In genomic region chr9:76027426-76027825, GRCh38 we compare ENCODE assay signal across 16 cellular contexts.
DNase-seq lines count a peak whose midpoint lies in the region; ATAC-seq, FAIRE-seq and TF ChIP-seq lines count a peak whose summit lies in the region.
"Had no signal": no experiment of that assay in that cellular context is flagged by ENCODE, and none has a peak within 500 bp of the region (broad histone marks: within the 10 kb centered on the region; RNA-seq: fewer than 3 reads in every experiment).

No MANE protein-coding gene starts in this region.

- DNase-seq in AG20443 (ENCODE audit: low spot score) = peak; percentile 8
- no peak for DNase-seq in T-helper 2 cell treated with Interferon-gamma antibody and Interleukin-4, amounts not matched to agents 5 μg/mL and 100 μg/mL, for 36 hours (ENCODE audit: low spot score)
- peak; percentile 8 for DNase-seq in effector CD8-positive, alpha-beta T cell (lab: John Stamatoyannopoulos, UW)
- DNase-seq in GM19239 (ENCODE audit: insufficient read length, low spot score) = no peak
- no peak for DNase-seq in effector CD4-positive, alpha-beta T cell
- no peak for DNase-seq in A673 (ENCODE audit: low spot score)
- DNase-seq: BE2C, head of caudate nucleus, left colon, NCI-H1092, PC-3 had no signal

- H3K9me3 Mint-ChIP-seq in T-helper 2 cell treated with Interferon-gamma antibody and Interleukin-4, amounts not matched to agents 5 μg/mL and 100 μg/mL, for 36 hours = peaks cover 4% of the 10 kb centered on the region

- BruUV-seq in A673 (replicated peaks; lab: Mats Ljungman, UMichigan) = no TSS peak

- CTCF ChIA-PET in A673 (lab: Charles Lee) = no interaction called here

- no peaks in the 10 kb centered on the region for H3K4me1 ChIP-seq in A673 (ENCODE audit: insufficient read depth, low read length, poor library complexity, severe bottlenecking)
- H3K4me1 ChIP-seq: BE2C, tibial nerve had no signal

- H3K4me1 Mint-ChIP-seq in T-helper 2 cell treated with Interferon-gamma antibody and Interleukin-4, amounts not matched to agents 5 μg/mL and 100 μg/mL, for 36 hours (ENCODE audit: low read depth) = peaks cover 61% of the 10 kb centered on the region

- POLR2A ChIA-PET in A673 (lab: Charles Lee; ENCODE audit: low non-redundant PET) = no interaction called here

- H3K27me3 ChIP-seq in A673 (replicated peaks; ENCODE audit: insufficient read depth, low read depth, low read length, poor library complexity) = peaks cover 43% of the 10 kb centered on the region
- H3K27me3 ChIP-seq: tibial nerve had no signal

- no peak for FAIRE-seq in GM19239 (lab: Jason Lieb, UNC)

- ATAC-seq in GM18867 (IDR thresholded peaks at IDR 0.05; ENCODE audit: unreplicated experiment) (peak; percentile 46), SK-N-SH treated with all-trans-retinoic acid at 6 μM for 48 hours (no peak)
- ATAC-seq: left colon, PC-3 had no signal

- no peak overlapping the region for H3K27ac ChIP-seq in A673 (ENCODE audit: low read depth, low read length, poor library complexity, severe bottlenecking)
- H3K27ac ChIP-seq: epithelial cell of prostate, tibial nerve had no signal

- H3K4me3 Mint-ChIP-seq in T-helper 2 cell treated with Interferon-gamma antibody and Interleukin-4, amounts not matched to agents 5 μg/mL and 100 μg/mL, for 36 hours = peak overlapping the region; percentile 73
- H3K4me3 Mint-ChIP-seq: central memory CD8-positive, alpha-beta T cell had no signal

- no peaks in the 10 kb centered on the region for H3K9me3 ChIP-seq in A673 (ENCODE audit: low read depth, low read length, poor library complexity, severe bottlenecking)
- H3K9me3 ChIP-seq: BE2C, tibial nerve had no signal

- peak overlapping the region; percentile 63 for H3K27ac Mint-ChIP-seq in T-helper 2 cell treated with Interferon-gamma antibody and Interleukin-4, amounts not matched to agents 5 μg/mL and 100 μg/mL, for 36 hours

- peaks cover 19% of the 10 kb centered on the region for H3K36me3 Mint-ChIP-seq in T-helper 2 cell treated with Interferon-gamma antibody and Interleukin-4, amounts not matched to agents 5 μg/mL and 100 μg/mL, for 36 hours (ENCODE audit: low read depth)

- TF ChIP-seq CTCF in A673 (conservative IDR thresholded peaks at IDR 0.05; ENCODE audit: low read depth, low read length) = no peak

- no peaks in the 10 kb centered on the region for H3K27me3 Mint-ChIP-seq in T-helper 2 cell treated with Interferon-gamma antibody and Interleukin-4, amounts not matched to agents 5 μg/mL and 100 μg/mL, for 36 hours (ENCODE audit: low read depth)
- H3K27me3 Mint-ChIP-seq: central memory CD8-positive, alpha-beta T cell had no signal

- no peaks in the 10 kb centered on the region for H3K36me3 ChIP-seq in A673 (ENCODE audit: insufficient read depth, low read length, poor library complexity, severe bottlenecking)
- H3K36me3 ChIP-seq: BE2C had no signal

- no peak overlapping the region for H3K4me3 ChIP-seq in A673 (ENCODE audit: low read depth, low read length, poor library complexity, severe bottlenecking)
- H3K4me3 ChIP-seq: tibial nerve had no signal

- intact Hi-C loops in A673 (cut with micrococcal nuclease; ENCODE audit: unreplicated experiment) = no loop called here

TF ChIP-seq in SK-N-SH treated with all-trans-retinoic acid at 6 μM for 48 hours, 23 proteins besides CTCF, POLR2A, EP300 and RAD21:
- TF ChIP-seq GLIS3 (CRISPR knock-in tag; IDR thresholded peaks at IDR 0.05) = no peak
- no peak for TF ChIP-seq BACH2 (CRISPR knock-in tag; IDR thresholded peaks at IDR 0.05; ENCODE audit: borderline replicate concordance)
- TF ChIP-seq ZFP30 (CRISPR knock-in tag; IDR thresholded peaks at IDR 0.05) = no peak
TF ChIP-seq in SK-N-SH treated with all-trans-retinoic acid at 6 μM for 48 hours: peak in this region for 0.

Comparison
In these comparisons a context has a peak if more than half of its experiments do, and no peak if none do; other contexts are left out.
1. DNase-seq: peak in AG20443 (single experiment) and effector CD8-positive, alpha-beta T cell (single experiment); none in T-helper 2 cell treated with Interferon-gamma antibody and Interleukin-4, amounts not matched to agents 5 μg/mL and 100 μg/mL, for 36 hours (single experiment), GM19239 (single experiment), effector CD4-positive, alpha-beta T cell (single experiment) and A673 (single experiment).